ENCODE assay signal across 24 cellular contexts in the genomic region with DNA sequence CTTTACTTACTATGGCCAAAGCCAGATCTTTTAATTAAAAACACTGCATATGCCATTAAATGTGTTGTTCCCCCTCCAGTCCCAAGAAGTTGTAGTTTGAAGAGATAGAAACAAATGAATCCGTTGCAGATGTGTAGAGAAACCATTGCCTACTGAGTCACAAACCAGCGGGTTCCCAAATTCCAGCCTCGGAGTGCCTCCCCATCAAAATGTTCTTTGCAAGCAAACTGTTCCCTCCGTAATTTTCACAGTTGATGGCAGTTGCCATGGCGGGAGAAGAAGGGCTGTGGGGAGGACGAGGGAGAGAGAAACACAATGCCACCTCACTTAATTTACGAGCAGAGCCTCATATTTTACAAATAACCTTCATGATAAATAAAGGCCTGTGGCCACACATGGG.
"Had no signal": no experiment of that assay in that cellular context is flagged by ENCODE, and none has a peak within 500 bp of the region (broad histone marks: within the 10 kb centered on the region; RNA-seq: fewer than 3 reads in every experiment).

No MANE protein-coding gene starts in this region.

- ATAC-seq: activated CD4-positive, CD25-positive, alpha-beta regulatory T cell treated with anti-CD3 and anti-CD28 coated beads, Interleukin-2, amount 50 U/mL, for 24 hours; activated T-cell treated with anti-CD3 and anti-CD28 coated beads, Interleukin-2, amount 50 U/mL, for 72 hours; naive thymus-derived CD4-positive, alpha-beta T cell; stimulated activated naive CD8-positive, alpha-beta T cell treated with anti-CD3 and anti-CD28 coated beads, Interleukin-15, Interleukin-2, amounts not matched to agents 100 U/mL and 50 U/mL, for 24 hours; T-cell had no signal

- H3K9me3 Mint-ChIP-seq: activated CD4-positive, alpha-beta memory T cell treated with anti-CD3 and anti-CD28 coated beads, Interleukin-2, amount 10 ng/mL, durations not matched to agents 7 days and 5 days; activated CD4-positive, alpha-beta T cell treated with anti-CD3 and anti-CD28 coated beads, Interleukin-2, amount 10 ng/mL, durations not matched to agents 24 days and 14 days; activated naive CD4-positive, alpha-beta T cell treated with anti-CD3 and anti-CD28 coated beads, Interleukin-2, amount 10 ng/mL, durations not matched to agents 7 days and 5 days; activated T-cell treated with anti-CD3 and anti-CD28 coated beads, Interleukin-2, amount 50 U/mL, for 72 hours; T-cell; T-helper 2 cell treated with Interferon-gamma antibody and Interleukin-4, amounts not matched to agents 5 μg/mL and 100 μg/mL, for 36 hours had no signal

- H3K27ac Mint-ChIP-seq: activated CD4-positive, alpha-beta memory T cell treated with anti-CD3 and anti-CD28 coated beads, Interleukin-2, amount 10 ng/mL, durations not matched to agents 7 days and 5 days; activated CD4-positive, alpha-beta T cell treated with anti-CD3 and anti-CD28 coated beads, Interleukin-2, amount 10 ng/mL, durations not matched to agents 24 days and 14 days; activated naive CD4-positive, alpha-beta T cell treated with anti-CD3 and anti-CD28 coated beads, Interleukin-2, amount 10 ng/mL, durations not matched to agents 7 days and 5 days; activated T-cell treated with anti-CD3 and anti-CD28 coated beads, Interleukin-2, amount 50 U/mL, for 72 hours; naive thymus-derived CD4-positive, alpha-beta T cell; T-cell; T-helper 2 cell treated with Interferon-gamma antibody and Interleukin-4, amounts not matched to agents 5 μg/mL and 100 μg/mL, for 36 hours had no signal

- H3K36me3 ChIP-seq: lower lobe of right lung, neutrophil, ovary, prostate gland, thyroid gland had no signal

- H3K4me3 ChIP-seq: lower lobe of right lung, ovary, prostate gland, thyroid gland had no signal

- H3K4me1 ChIP-seq: prostate gland had no signal

- H3K4me1 Mint-ChIP-seq: activated CD4-positive, alpha-beta memory T cell treated with anti-CD3 and anti-CD28 coated beads, Interleukin-2, amount 10 ng/mL, durations not matched to agents 7 days and 5 days; activated CD4-positive, alpha-beta T cell treated with anti-CD3 and anti-CD28 coated beads, Interleukin-2, amount 10 ng/mL, durations not matched to agents 24 days and 14 days; activated naive CD4-positive, alpha-beta T cell treated with anti-CD3 and anti-CD28 coated beads, Interleukin-2, amount 10 ng/mL, durations not matched to agents 7 days and 5 days; naive thymus-derived CD4-positive, alpha-beta T cell; T-cell had no signal

- H3K27ac ChIP-seq: epithelial cell of prostate, lower lobe of right lung, neutrophil, thyroid gland, VCaP had no signal

- H3K36me3 Mint-ChIP-seq: activated naive CD4-positive, alpha-beta T cell treated with anti-CD3 and anti-CD28 coated beads, Interleukin-2, amount 10 ng/mL, durations not matched to agents 7 days and 5 days; naive thymus-derived CD4-positive, alpha-beta T cell; T-cell had no signal

- H3K4me3 Mint-ChIP-seq: activated CD4-positive, alpha-beta memory T cell treated with anti-CD3 and anti-CD28 coated beads, Interleukin-2, amount 10 ng/mL, durations not matched to agents 7 days and 5 days; activated CD4-positive, alpha-beta T cell treated with anti-CD3 and anti-CD28 coated beads, Interleukin-2, amount 10 ng/mL, durations not matched to agents 24 days and 14 days; activated naive CD4-positive, alpha-beta T cell treated with anti-CD3 and anti-CD28 coated beads, Interleukin-2, amount 10 ng/mL, durations not matched to agents 7 days and 5 days; activated T-cell treated with anti-CD3 and anti-CD28 coated beads, Interleukin-2, amount 50 U/mL, for 72 hours; naive thymus-derived CD4-positive, alpha-beta T cell; T-cell; T-helper 2 cell treated with Interferon-gamma antibody and Interleukin-4, amounts not matched to agents 5 μg/mL and 100 μg/mL, for 36 hours had no signal

- H3K27me3 Mint-ChIP-seq: activated CD4-positive, alpha-beta memory T cell treated with anti-CD3 and anti-CD28 coated beads, Interleukin-2, amount 10 ng/mL, durations not matched to agents 7 days and 5 days; activated CD4-positive, alpha-beta T cell treated with anti-CD3 and anti-CD28 coated beads, Interleukin-2, amount 10 ng/mL, durations not matched to agents 24 days and 14 days; activated naive CD4-positive, alpha-beta T cell treated with anti-CD3 and anti-CD28 coated beads, Interleukin-2, amount 10 ng/mL, durations not matched to agents 7 days and 5 days; T-cell had no signal

- H3K27me3 ChIP-seq: neutrophil, ovary, thyroid gland had no signal

- DNase-seq: activated CD4-positive, alpha-beta memory T cell treated with anti-CD3 and anti-CD28 coated beads, Interleukin-2, amount 10 ng/mL, durations not matched to agents 7 days and 5 days; activated CD4-positive, alpha-beta T cell treated with anti-CD3 and anti-CD28 coated beads, Interleukin-2, amount 10 ng/mL, durations not matched to agents 24 days and 14 days; activated effector memory CD4-positive, alpha-beta T cell treated with anti-CD3 and anti-CD28 coated beads, Interleukin-2, amount 50 U/mL, for 16 hours; activated naive CD4-positive, alpha-beta T cell treated with anti-CD3 and anti-CD28 coated beads, Interleukin-2, amount 10 ng/mL, durations not matched to agents 7 days and 5 days; activated T-cell treated with anti-CD3 and anti-CD28 coated beads, Interleukin-2, amount 50 U/mL, for 72 hours; amygdala; foreskin melanocyte; glutamatergic neuron; hypothalamus; left cardiac atrium; lower lobe of right lung; naive thymus-derived CD4-positive, alpha-beta T cell; stimulated activated CD4-positive, alpha-beta T cell treated with anti-CD3 and anti-CD28 coated beads, Interleukin-12 subunit alpha, Interleukin-12 subunit beta, amount 100 ng/mL, for 4 hours; stimulated activated CD4-positive, alpha-beta T cell treated with anti-CD3 and anti-CD28 coated beads, Interleukin-4, amount 100 ng/mL, for 4 hours; stimulated activated naive CD8-positive, alpha-beta T cell treated with anti-CD3 and anti-CD28 coated beads, Interleukin-15, Interleukin-2, amounts not matched to agents 100 U/mL and 50 U/mL, for 24 hours; T-cell; thyroid gland had no signal

- H3K9me3 ChIP-seq: lower lobe of right lung, neutrophil, ovary, prostate gland, thyroid gland had no signal
